8 cellular contexts compared by ENCODE assay signal in genomic region chr19:1113278-1113985, GRCh38. TPM values are rescaled to one million over a fixed set of nuclear protein-coding genes. Genes with fewer than 3 reads are reported as not detected.
A peak's percentile ranks its signal among the peaks of the same experiment; 100 is the strongest.
DNase-seq lines count a peak whose midpoint lies in the region; TF ChIP-seq lines count a peak whose summit lies in the region.

No MANE protein-coding gene starts in this region.

- WGBS in suprapubic skin = 23% methylated on average over 23 of the region's 34 CpGs

- H3K36me3 ChIP-seq in suprapubic skin = peaks cover 90% of the 10 kb centered on the region

- peak overlapping the region; percentile 57 for H3K27ac ChIP-seq in suprapubic skin

- H3K27me3 Mint-ChIP-seq in osteocyte (ENCODE audit: unreplicated experiment) = no peaks in the 10 kb centered on the region

- peaks cover 5% of the 10 kb centered on the region for H3K36me3 Mint-ChIP-seq in osteocyte (ENCODE audit: unreplicated experiment)

- H3K4me1 Mint-ChIP-seq in osteocyte (ENCODE audit: unreplicated experiment) = peaks cover 9% of the 10 kb centered on the region

- H3K9me3 Mint-ChIP-seq in osteocyte (ENCODE audit: unreplicated experiment) = no peaks in the 10 kb centered on the region

- H3K27me3 ChIP-seq in suprapubic skin = no peaks in the 10 kb centered on the region

- in situ Hi-C loops in GM13976 (cut with MboI; ENCODE audit: low sequenced_read_pairs, unreplicated experiment) = no loop called here
- in situ Hi-C loops in SK-MEL-5 (cut with HindIII; ENCODE audit: low pct_unique_long_range_greater_than_20kb, low sequenced_read_pairs) = no loop called here

- DNase-seq in GM13976 (ENCODE audit: low spot score) (peak; percentile 98), LNCaP clone FGC (ENCODE audit: low read depth) (peak; percentile 67), SK-MEL-5 (ENCODE audit: low read depth, low spot score) (peak; percentile 84), germinal center (ENCODE audit: low spot score) (peak; percentile 93), osteocyte (ENCODE audit: extremely low spot score, unreplicated experiment) (peak; percentile 99), suprapubic skin (ENCODE audit: low spot score in 2 of 2) (peak; percentile 97 to 98), NCI-H510A (lab: John Stamatoyannopoulos, UW) (no peak)
- DNase-seq in activated naive CD4-positive, alpha-beta T cell treated with anti-CD3 and anti-CD28 coated beads, Interleukin-2, amount 50 U/mL, for 16 hours = peak; percentile 85

- H3K9me3 ChIP-seq in suprapubic skin = no peaks in the 10 kb centered on the region

- H3K4me3 Mint-ChIP-seq in osteocyte (ENCODE audit: unreplicated experiment) = no peak overlapping the region

- peak overlapping the region; percentile 23 for H3K27ac Mint-ChIP-seq in osteocyte (ENCODE audit: unreplicated experiment)

- TF ChIP-seq POLR2A in suprapubic skin (IDR thresholded peaks at IDR 0.05) = no peak

- peaks cover 40% of the 10 kb centered on the region for H3K4me1 ChIP-seq in suprapubic skin

- TF ChIP-seq CTCF in GM13976 (IDR thresholded peaks at IDR 0.05; ENCODE audit: borderline replicate concordance, control extremely low read depth, extremely low read depth, insufficient read depth, missing control alignments) = peak; percentile 87
- peak; percentile 81 for TF ChIP-seq CTCF in LNCaP clone FGC (IDR thresholded peaks at IDR 0.05; ENCODE audit: control insufficient read depth, extremely low read depth, insufficient read depth)
- no peak for TF ChIP-seq CTCF in osteocyte (IDR thresholded peaks at IDR 0.05)
- peak; percentile 61 to 93 for TF ChIP-seq CTCF in suprapubic skin (IDR thresholded peaks at IDR 0.05)

- no peak overlapping the region for H3K4me3 ChIP-seq in LNCaP clone FGC (ENCODE audit: low read depth, low read length)
- H3K4me3 ChIP-seq in suprapubic skin = no peak overlapping the region

- no peak for TF ChIP-seq EP300 in suprapubic skin (IDR thresholded peaks at IDR 0.05)

RNA-seq across cellular contexts. Expression of gene GPX4, which starts 9.6 kb away (rescaled TPM):
- 252 and 258 TPM in 2 replicates for total RNA-seq in SK-MEL-5 (2014; rRNA removed; shearing (Covaris generic))
- polyA plus RNA-seq in SK-MEL-5 (2015; cell fraction: cytosol; rRNA removed) = 521 and 553 TPM in 2 replicates
- 111 and 126 TPM in 2 replicates for polyA plus RNA-seq in SK-MEL-5 (2015; cell fraction: nucleus; rRNA removed)
- total RNA-seq in osteocyte = 349 and 354 TPM in 2 replicates
- total RNA-seq in suprapubic skin = 100 to 1,000 TPM; 267 to 359 (median 344) TPM

RNA-seq across cellular contexts. Expression of gene POLR2E, which starts 18.3 kb away (rescaled TPM):
- 132 and 150 TPM in 2 replicates for total RNA-seq in SK-MEL-5 (2014; rRNA removed; shearing (Covaris generic))
- 289 and 360 TPM in 2 replicates for polyA plus RNA-seq in SK-MEL-5 (2015; cell fraction: cytosol; rRNA removed)
- polyA plus RNA-seq in SK-MEL-5 (2015; cell fraction: nucleus; rRNA removed) = 51.1 and 67.3 TPM in 2 replicates
- 156 and 168 TPM in 2 replicates for total RNA-seq in osteocyte
- 100 to 1,000 TPM in 3 of 4 donors, 10 to 100 TPM in 1; 84.1 to 142 (median 111) TPM for total RNA-seq in suprapubic skin

RNA-seq across cellular contexts. Expression of gene ARHGAP45, which starts 46.5 kb away (rescaled TPM):
- 3.3 and 4.9 TPM in 2 replicates for total RNA-seq in SK-MEL-5 (2014; rRNA removed; shearing (Covaris generic))
- 1.7 and 2.3 TPM in 2 replicates for polyA plus RNA-seq in SK-MEL-5 (2015; cell fraction: cytosol; rRNA removed)
- polyA plus RNA-seq in SK-MEL-5 (2015; cell fraction: nucleus; rRNA removed) = 1.2 and 3.1 TPM in 2 replicates
- total RNA-seq in osteocyte = 0.67 and 0.99 TPM in 2 replicates
- 10 to 100 TPM; 11.5 to 13.4 (median 12.6) TPM for total RNA-seq in suprapubic skin
